7 cellular contexts compared by ENCODE assay signal in genomic region chr3:150763841-150764483, GRCh38. TPM values are rescaled to one million over a fixed set of nuclear protein-coding genes. Genes with fewer than 3 reads are reported as not detected.
DNase-seq lines count a peak whose midpoint lies in the region; ATAC-seq and TF ChIP-seq lines count a peak whose summit lies in the region.

No MANE protein-coding gene starts in this region.

- peak overlapping the region; percentile 100 for H3K27ac Mint-ChIP-seq in T-helper 1 cell treated with Interleukin-12 subunit alpha and Interleukin-12 subunit beta and Interleukin-4 antibody, amounts not matched to agents 30 μg/mL and 1 μg/mL, for 36 hours
- H3K27ac Mint-ChIP-seq in chondrocyte (ENCODE audit: unreplicated experiment) = peak overlapping the region; percentile 100

- no peaks in the 10 kb centered on the region for H3K27me3 Mint-ChIP-seq in T-helper 1 cell treated with Interleukin-12 subunit alpha and Interleukin-12 subunit beta and Interleukin-4 antibody, amounts not matched to agents 30 μg/mL and 1 μg/mL, for 36 hours (ENCODE audit: low read depth)
- no peaks in the 10 kb centered on the region for H3K27me3 Mint-ChIP-seq in chondrocyte (ENCODE audit: low read depth)

- H3K27me3 ChIP-seq in smooth muscle cell (ENCODE audit: low read depth) = no peaks in the 10 kb centered on the region

- no peaks in the 10 kb centered on the region for H3K9me3 ChIP-seq in smooth muscle cell (replicated peaks; ENCODE audit: low read depth)

- H3K9me3 Mint-ChIP-seq in T-helper 1 cell treated with Interleukin-12 subunit alpha and Interleukin-12 subunit beta and Interleukin-4 antibody, amounts not matched to agents 30 μg/mL and 1 μg/mL, for 36 hours = no peaks in the 10 kb centered on the region
- no peaks in the 10 kb centered on the region for H3K9me3 Mint-ChIP-seq in chondrocyte (ENCODE audit: low read depth)

- peak; percentile 4 for ATAC-seq in GM21717 (IDR thresholded peaks at IDR 0.05; ENCODE audit: unreplicated experiment)

- H3K27ac ChIP-seq in smooth muscle cell (ENCODE audit: low read depth) = peak overlapping the region; percentile 92

- H2AFZ ChIP-seq in smooth muscle cell (ENCODE audit: low read depth) = peak overlapping the region; percentile 90

- no peaks in the 10 kb centered on the region for H3K36me3 ChIP-seq in smooth muscle cell (ENCODE audit: low read depth)

- H3K9ac ChIP-seq in smooth muscle cell (ENCODE audit: low read depth) = peak overlapping the region; percentile 77

- H3K4me1 ChIP-seq in smooth muscle cell (ENCODE audit: low read depth) = peaks cover 42% of the 10 kb centered on the region

- peak overlapping the region; percentile 60 for H3K4me3 ChIP-seq in smooth muscle cell

- peaks cover 52% of the 10 kb centered on the region for H3K4me1 Mint-ChIP-seq in T-helper 1 cell treated with Interleukin-12 subunit alpha and Interleukin-12 subunit beta and Interleukin-4 antibody, amounts not matched to agents 30 μg/mL and 1 μg/mL, for 36 hours (ENCODE audit: low read depth)
- H3K4me1 Mint-ChIP-seq in chondrocyte (ENCODE audit: low read depth) = peaks cover 41% of the 10 kb centered on the region

- H3K4me2 ChIP-seq in smooth muscle cell = peak overlapping the region; percentile 82

- peaks cover 9% of the 10 kb centered on the region for H3F3A ChIP-seq in smooth muscle cell (ENCODE audit: low read depth)

- peaks cover 30% of the 10 kb centered on the region for H4K20me1 ChIP-seq in smooth muscle cell (ENCODE audit: low read depth)

- 8% methylated on average over 26 of the region's 27 CpGs for WGBS in smooth muscle cell (ENCODE audit: low lambda C conversion rate)

- peaks cover 30% of the 10 kb centered on the region for H3K36me3 Mint-ChIP-seq in T-helper 1 cell treated with Interleukin-12 subunit alpha and Interleukin-12 subunit beta and Interleukin-4 antibody, amounts not matched to agents 30 μg/mL and 1 μg/mL, for 36 hours (ENCODE audit: low read depth)
- H3K36me3 Mint-ChIP-seq in chondrocyte (ENCODE audit: low read depth) = no peaks in the 10 kb centered on the region

- H3K79me2 ChIP-seq in smooth muscle cell (ENCODE audit: low read depth) = peaks cover 35% of the 10 kb centered on the region

- TF ChIP-seq CTCF in LNCAP (IDR thresholded peaks at IDR 0.05) (peak; percentile 63), chondrocyte (IDR thresholded peaks at IDR 0.05) (peak; percentile 77), smooth muscle cell (IDR thresholded peaks at IDR 0.05; ENCODE audit: borderline replicate concordance, insufficient read depth, poor library complexity, severe bottlenecking) (peak; percentile 8)

- peak; percentile 63 for DNase-seq in GDM1 (lab: John Stamatoyannopoulos, UW)
- DNase-seq in chondrocyte (ENCODE audit: low spot score) = no peak
- DNase-seq in islet precursor cell = peak; percentile 81
- no peak for DNase-seq in smooth muscle cell (lab: John Stamatoyannopoulos, UW; ENCODE audit: unreplicated experiment)

- H3K4me3 Mint-ChIP-seq in T-helper 1 cell treated with Interleukin-12 subunit alpha and Interleukin-12 subunit beta and Interleukin-4 antibody, amounts not matched to agents 30 μg/mL and 1 μg/mL, for 36 hours = peak overlapping the region; percentile 100
- peak overlapping the region; percentile 99 for H3K4me3 Mint-ChIP-seq in chondrocyte (ENCODE audit: unreplicated experiment)

RNA-seq across cellular contexts. Expression of gene SIAH2, which starts 1.0 kb away (rescaled TPM):
- total RNA-seq in chondrocyte = 24.3 to 39.7 TPM (median 39.2 TPM) in 3 replicates
- total RNA-seq in smooth muscle cell = 38.1 and 43.9 TPM in 2 replicates
- polyA plus RNA-seq in smooth muscle cell = 44.9 and 45.8 TPM in 2 replicates

Comparison
In these comparisons a context has a peak if more than half of its experiments do, and no peak if none do; other contexts are left out.
1. DNase-seq: peak in GDM1 (single experiment) and islet precursor cell (single experiment); none in chondrocyte (single experiment) and smooth muscle cell (single experiment).
2. CTCF ChIP-seq: peak in every context shown above with its lines; median percentile 77 in chondrocyte; 63 in LNCAP; 8 in smooth muscle cell.